ENCODE assay signal across 10 cellular contexts in genomic region chr16:29641561-29641960, GRCh38. TPM values are rescaled to one million over a fixed set of nuclear protein-coding genes. Genes with fewer than 3 reads are reported as not detected.
A peak's percentile ranks its signal among the peaks of the same experiment; 100 is the strongest.
DNase-seq lines count a peak whose midpoint lies in the region; ATAC-seq and TF ChIP-seq lines count a peak whose summit lies in the region.
"Had no signal": no experiment of that assay in that cellular context is flagged by ENCODE, and none has a peak within 500 bp of the region (broad histone marks: within the 10 kb centered on the region; RNA-seq: fewer than 3 reads in every experiment).

No MANE protein-coding gene starts in this region.

- no peak overlapping the region for H3K9ac ChIP-seq in OCI-LY3 (ENCODE audit: low read length)

- H3K79me2 ChIP-seq in OCI-LY3 (ENCODE audit: low read length) = no peaks in the 10 kb centered on the region

- H3K9me3 ChIP-seq in OCI-LY3 (ENCODE audit: insufficient read depth, low read length) = no peaks in the 10 kb centered on the region

- ATAC-seq in activated T-cell treated with anti-CD3 and anti-CD28 coated beads, Interleukin-2, amount 50 U/mL, for 72 hours (replicated peaks in 1 of 2) = peak; percentile 70 to 71
- ATAC-seq in GM18511 (IDR thresholded peaks at IDR 0.05; ENCODE audit: unreplicated experiment) (no peak), HG03460 (IDR thresholded peaks at IDR 0.05; ENCODE audit: unreplicated experiment) (no peak)

- H3K4me3 ChIP-seq in OCI-LY3 (ENCODE audit: low read length) = no peak overlapping the region
- no peak overlapping the region for H3K4me3 ChIP-seq in epithelial cell of proximal tubule (ENCODE audit: low read depth, low read length)

- H3K36me3 ChIP-seq in OCI-LY3 (replicated peaks; ENCODE audit: low read depth, low read length) = no peaks in the 10 kb centered on the region

- no peaks in the 10 kb centered on the region for H3K27me3 Mint-ChIP-seq in activated T-cell treated with anti-CD3 and anti-CD28 coated beads, Interleukin-2, amount 50 U/mL, for 72 hours (ENCODE audit: low read depth)
- no peaks in the 10 kb centered on the region for H3K27me3 Mint-ChIP-seq in type B pancreatic cell

- H3K4me3 Mint-ChIP-seq in activated T-cell treated with anti-CD3 and anti-CD28 coated beads, Interleukin-2, amount 50 U/mL, for 72 hours = peak overlapping the region; percentile 65 to 76
- H3K4me3 Mint-ChIP-seq in type B pancreatic cell = no peak overlapping the region

- H4K20me1 ChIP-seq in OCI-LY3 (ENCODE audit: insufficient read depth, low read length) = no peaks in the 10 kb centered on the region

- H3K4me1 ChIP-seq in OCI-LY3 (ENCODE audit: low read length) = peaks cover 45% of the 10 kb centered on the region

- no peaks in the 10 kb centered on the region for H3K27me3 ChIP-seq in OCI-LY3 (ENCODE audit: low read depth, low read length)

- no peaks in the 10 kb centered on the region for H3K36me3 Mint-ChIP-seq in activated T-cell treated with anti-CD3 and anti-CD28 coated beads, Interleukin-2, amount 50 U/mL, for 72 hours (ENCODE audit: insufficient read depth in 2 of 2)
- no peaks in the 10 kb centered on the region for H3K36me3 Mint-ChIP-seq in type B pancreatic cell

- H3K27ac Mint-ChIP-seq in activated T-cell treated with anti-CD3 and anti-CD28 coated beads, Interleukin-2, amount 50 U/mL, for 72 hours = peak overlapping the region; percentile 90
- no peak overlapping the region for H3K27ac Mint-ChIP-seq in type B pancreatic cell

- peak overlapping the region; percentile 33; the same call in 1 of the 2 replicates for H3K4me2 ChIP-seq in OCI-LY3 (ENCODE audit: low read length)

- no peak for DNase-seq in activated T-cell treated with anti-CD3 and anti-CD28 coated beads, Interleukin-2, amount 50 U/mL, for 72 hours
- DNase-seq in activated T-cell treated with anti-CD3 and anti-CD28 coated beads, Interleukin-2, amount 50 U/mL, for 1 hour = no peak
- DNase-seq in epithelial cell of proximal tubule (ENCODE audit: low read depth) (no peak), type B pancreatic cell (ENCODE audit: extremely low spot score, unreplicated experiment) (no peak), amygdala (lab: John Stamatoyannopoulos, UW) (no peak)
- DNase-seq: NCI-H2029, occipital lobe had no signal

- H3K4me1 Mint-ChIP-seq in activated T-cell treated with anti-CD3 and anti-CD28 coated beads, Interleukin-2, amount 50 U/mL, for 72 hours (ENCODE audit: low read depth) = peaks cover 36% of the 10 kb centered on the region
- peaks cover 8% of the 10 kb centered on the region for H3K4me1 Mint-ChIP-seq in type B pancreatic cell (ENCODE audit: unreplicated experiment)

- H3K9me3 Mint-ChIP-seq in activated T-cell treated with anti-CD3 and anti-CD28 coated beads, Interleukin-2, amount 50 U/mL, for 72 hours = peaks cover 0 to 4% of the 10 kb centered on the region in 2 donors
- peaks cover 4% of the 10 kb centered on the region for H3K9me3 Mint-ChIP-seq in type B pancreatic cell

- no peak overlapping the region for H2AFZ ChIP-seq in OCI-LY3 (ENCODE audit: low read depth, low read length)

- TF ChIP-seq CTCF in OCI-LY3 (IDR thresholded peaks at IDR 0.05; ENCODE audit: low read depth, low read length) (peak; percentile 59), epithelial cell of proximal tubule (conservative IDR thresholded peaks at IDR 0.05; ENCODE audit: low read depth, low read length) (peak; percentile 33), type B pancreatic cell (conservative IDR thresholded peaks at IDR 0.05) (peak; percentile 24)

- H3K27ac ChIP-seq in OCI-LY3 (ENCODE audit: low read length) = no peak overlapping the region

RNA-seq across cellular contexts. Expression of gene SPN, which starts 21.5 kb away (rescaled TPM):
- 10 to 100 TPM; 77.4 to 84.4 TPM for total RNA-seq in activated T-cell treated with anti-CD3 and anti-CD28 coated beads, Interleukin-2, amount 50 U/mL, for 72 hours
- total RNA-seq in epithelial cell of proximal tubule = 0.43 TPM in 1 of 2 replicates, not detected in the other
- 0.14 and 0.31 TPM in 2 replicates for total RNA-seq in type B pancreatic cell (ENCODE audit: low replicate concordance)

RNA-seq across cellular contexts. Expression of gene QPRT, which starts 37.4 kb away (rescaled TPM):
- 1 to 10 TPM; 4.5 to 5.6 TPM for total RNA-seq in activated T-cell treated with anti-CD3 and anti-CD28 coated beads, Interleukin-2, amount 50 U/mL, for 72 hours
- total RNA-seq in epithelial cell of proximal tubule (89.9 and 148 TPM in 2 replicates), type B pancreatic cell (ENCODE audit: low replicate concordance) (92.3 and 129 TPM in 2 replicates)

Comparison
In these comparisons a context has a peak if more than half of its experiments do, and no peak if none do; other contexts are left out.
1. ATAC-seq: peak in activated T-cell treated with anti-CD3 and anti-CD28 coated beads, Interleukin-2, amount 50 U/mL, for 72 hours (2 of 2); none in GM18511 (single experiment) and HG03460 (single experiment).
2. RNA of gene SPN, which starts 21.5 kb away (total RNA-seq): 77.4 to 84.4 TPM in activated T-cell treated with anti-CD3 and anti-CD28 coated beads, Interleukin-2, amount 50 U/mL, for 72 hours; 0.14 to 0.31 TPM in type B pancreatic cell and 0.43 TPM in epithelial cell of proximal tubule; every median in the first group is over 10 times any median in the second.
3. RNA of gene QPRT, which starts 37.4 kb away (total RNA-seq): 92.3 to 129 TPM in type B pancreatic cell and 89.9 to 148 TPM in epithelial cell of proximal tubule; 4.5 to 5.6 TPM in activated T-cell treated with anti-CD3 and anti-CD28 coated beads, Interleukin-2, amount 50 U/mL, for 72 hours; every median in the first group is over 10 times any median in the second.
4. Peak in every context shown above with its lines, with median percentiles within 50 percentile points of each other: CTCF ChIP-seq.